12 cellular contexts compared by ENCODE assay signal in genomic region chr1:40390857-40391256, GRCh38. TPM values are rescaled to one million over a fixed set of nuclear protein-coding genes. Genes with fewer than 3 reads are reported as not detected.
DNase-seq lines count a peak whose midpoint lies in the region; ATAC-seq and TF ChIP-seq lines count a peak whose summit lies in the region.
"Had no signal": no experiment of that assay in that cellular context is flagged by ENCODE, and none has a peak within 500 bp of the region (broad histone marks: within the 10 kb centered on the region; RNA-seq: fewer than 3 reads in every experiment).

No MANE protein-coding gene starts in this region.

- H3K9ac ChIP-seq in OCI-LY1 (ENCODE audit: low read length) = no peak overlapping the region
- no peak overlapping the region for H3K9ac ChIP-seq in H9 (ENCODE audit: extremely low read depth, insufficient read length, low read length)
- H3K9ac ChIP-seq: parathyroid adenoma had no signal

- H2BK12ac ChIP-seq in H9 (ENCODE audit: insufficient read length, low read depth, low read length) = no peak overlapping the region

- H2BK15ac ChIP-seq in H9 (ENCODE audit: low read depth, low read length) = no peak overlapping the region

- peak overlapping the region; percentile 98 to 100 (median 99) for H3K27ac Mint-ChIP-seq in CD4-positive, CD25-positive, alpha-beta regulatory T cell
- peak overlapping the region; percentile 97 to 99 for H3K27ac Mint-ChIP-seq in effector memory CD8-positive, alpha-beta T cell
- H3K27ac Mint-ChIP-seq in H9 = no peak overlapping the region

- 87 to 93% methylated on average over 3 of the region's 3 CpGs for WGBS in sigmoid colon, 2 donors
- no CpG with 5 or more reads among the region's 3 CpGs for WGBS in H9 (ENCODE audit: extremely low coverage, insufficient read length, low lambda C conversion rate)

- H3K18ac ChIP-seq in H9 (ENCODE audit: insufficient read length, low read depth, low read length) = no peak overlapping the region

- TF ChIP-seq EP300 in sigmoid colon (IDR thresholded peaks at IDR 0.05) = no peak

- no peak overlapping the region for H2AK5ac ChIP-seq in H9 (ENCODE audit: insufficient read length, low read length)

- H3K79me2 ChIP-seq in OCI-LY1 (ENCODE audit: insufficient read depth, low read length) (no peaks in the 10 kb centered on the region; the same call in 1 of the 2 replicates), H9 (ENCODE audit: insufficient read depth, low read length) (no peaks in the 10 kb centered on the region)

- no peak overlapping the region for H4K91ac ChIP-seq in H9 (ENCODE audit: insufficient read length, low read depth, low read length)

- no peak overlapping the region for H2BK120ac ChIP-seq in H9 (ENCODE audit: low read depth, low read length, poor library complexity, severe bottlenecking)

- no peaks in the 10 kb centered on the region for H3K36me3 ChIP-seq in CD4-positive, CD25-positive, alpha-beta regulatory T cell (ENCODE audit: control insufficient read depth, insufficient read depth, low read length)
- H3K36me3 ChIP-seq in OCI-LY1 (ENCODE audit: insufficient read depth, low read length) = peaks cover 29% of the 10 kb centered on the region
- no peaks in the 10 kb centered on the region for H3K36me3 ChIP-seq in sigmoid colon

- no peaks in the 10 kb centered on the region for H3K23me2 ChIP-seq in H9 (ENCODE audit: insufficient read length, low read depth, low read length, poor library complexity, severe bottlenecking)

- intact Hi-C loops in sigmoid colon (cut with DNase I) = no loop called here

- H4K20me1 ChIP-seq in OCI-LY1 (ENCODE audit: insufficient read depth, low read length) (peaks cover 4% of the 10 kb centered on the region; the same call in 1 of the 2 replicates), H9 (ENCODE audit: control insufficient read depth, insufficient read depth, insufficient read length) (no peaks in the 10 kb centered on the region)

- no peak overlapping the region for H3T11ph ChIP-seq in H9 (ENCODE audit: low read length)

- H4K8ac ChIP-seq in H9 (replicated peaks; ENCODE audit: insufficient read length, low read depth, low read length) = no peak overlapping the region

- H2BK20ac ChIP-seq in H9 (ENCODE audit: low read depth, low read length, poor library complexity, severe bottlenecking) = no peak overlapping the region

- no peak for TF ChIP-seq POLR2A in sigmoid colon (IDR thresholded peaks at IDR 0.05)

- ATAC-seq in CD4-positive, CD25-positive, alpha-beta regulatory T cell (ENCODE audit: low read depth in 2 of 2) = no peak
- no peak for ATAC-seq in effector memory CD8-positive, alpha-beta T cell (replicated peaks)

- no peak overlapping the region for H3K4ac ChIP-seq in H9 (ENCODE audit: low read depth, low read length)

- H3K23ac ChIP-seq in H9 (ENCODE audit: insufficient read length, low read depth, low read length) = no peak overlapping the region

- no peaks in the 10 kb centered on the region for H3K79me1 ChIP-seq in H9 (ENCODE audit: insufficient read depth, low read depth, low read length, poor library complexity, severe bottlenecking)

- H3K4me3 ChIP-seq in CD4-positive, CD25-positive, alpha-beta regulatory T cell (ENCODE audit: low read depth, low read length) = peak overlapping the region; percentile 98
- no peak overlapping the region for H3K4me3 ChIP-seq in OCI-LY1 (ENCODE audit: low read depth, low read length, poor library complexity, severe bottlenecking)
- no peak overlapping the region for H3K4me3 ChIP-seq in sigmoid colon

- H2AFZ ChIP-seq in OCI-LY1 (ENCODE audit: low read length) = no peak overlapping the region
- no peak overlapping the region for H2AFZ ChIP-seq in H9 (ENCODE audit: low read length)
- H2AFZ ChIP-seq: parathyroid adenoma had no signal

- H3K9me3 ChIP-seq in CD4-positive, CD25-positive, alpha-beta regulatory T cell (ENCODE audit: control insufficient read depth in 2 of 2, low read length in 2 of 2) = no peaks in the 10 kb centered on the region
- H3K9me3 ChIP-seq in OCI-LY1 (ENCODE audit: low read length) (no peaks in the 10 kb centered on the region), sigmoid colon (no peaks in the 10 kb centered on the region), H9 (ENCODE audit: control insufficient read depth, low read depth, low read length) (no peaks in the 10 kb centered on the region)

- no peaks in the 10 kb centered on the region for H3K27me3 ChIP-seq in CD4-positive, CD25-positive, alpha-beta regulatory T cell (ENCODE audit: control insufficient read depth, insufficient read depth, low read length)
- H3K27me3 ChIP-seq in OCI-LY1 (ENCODE audit: insufficient read depth, low read length) = no peaks in the 10 kb centered on the region; the same call in 1 of the 2 replicates
- no peaks in the 10 kb centered on the region for H3K27me3 ChIP-seq in sigmoid colon
- no peaks in the 10 kb centered on the region for H3K27me3 ChIP-seq in H9 (ENCODE audit: insufficient read depth, low read length)

- H3K9me2 ChIP-seq in OCI-LY1 (ENCODE audit: low read depth, low read length) = no peaks in the 10 kb centered on the region

- peaks cover 7% of the 10 kb centered on the region for H3K27me3 Mint-ChIP-seq in CD4-positive, CD25-positive, alpha-beta regulatory T cell
- no peaks in the 10 kb centered on the region for H3K27me3 Mint-ChIP-seq in effector memory CD8-positive, alpha-beta T cell
- no peaks in the 10 kb centered on the region for H3K27me3 Mint-ChIP-seq in H9 (ENCODE audit: low read depth)

- peak overlapping the region; percentile 97 to 98 (median 98) for H3K4me3 Mint-ChIP-seq in CD4-positive, CD25-positive, alpha-beta regulatory T cell
- H3K4me3 Mint-ChIP-seq in effector memory CD8-positive, alpha-beta T cell = peak overlapping the region; percentile 90
- H3K4me3 Mint-ChIP-seq in H9 = no peak overlapping the region

- no peaks in the 10 kb centered on the region for H3K9me3 Mint-ChIP-seq in CD4-positive, CD25-positive, alpha-beta regulatory T cell
- no peaks in the 10 kb centered on the region for H3K9me3 Mint-ChIP-seq in effector memory CD8-positive, alpha-beta T cell
- no peaks in the 10 kb centered on the region for H3K9me3 Mint-ChIP-seq in H9

- peaks cover 31% of the 10 kb centered on the region for H3K36me3 Mint-ChIP-seq in CD4-positive, CD25-positive, alpha-beta regulatory T cell
- H3K36me3 Mint-ChIP-seq in effector memory CD8-positive, alpha-beta T cell (ENCODE audit: insufficient read depth) = peaks cover 46% of the 10 kb centered on the region
- peaks cover 0 to 2% (median 0%) of the 10 kb centered on the region in 3 experiments; a peak in 2 of 7 replicates for H3K36me3 Mint-ChIP-seq in H9 (ENCODE audit: insufficient read depth in 1 of 3, low read depth in 3 of 3)

- peaks cover 95% of the 10 kb centered on the region for H3K4me1 ChIP-seq in CD4-positive, CD25-positive, alpha-beta regulatory T cell (ENCODE audit: control insufficient read depth, insufficient read depth, low read length, poor library complexity, severe bottlenecking)
- H3K4me1 ChIP-seq in OCI-LY1 (ENCODE audit: insufficient read depth, low read length, severe bottlenecking) (peaks cover 83% of the 10 kb centered on the region), sigmoid colon (peaks cover 0 to 36% (median 8%) of the 10 kb centered on the region in 4 donors), H9 (ENCODE audit: insufficient read depth, low read length) (no peaks in the 10 kb centered on the region; the same call in 1 of the 2 replicates)
- H3K4me1 ChIP-seq: parathyroid adenoma had no signal

- no peak overlapping the region for H4K5ac ChIP-seq in H9 (ENCODE audit: insufficient read length, low read depth, low read length)

- no peak overlapping the region for H3K14ac ChIP-seq in H9 (ENCODE audit: insufficient read depth, low read length)

- H3K4me2 ChIP-seq in OCI-LY1 (ENCODE audit: low read length) (no peak overlapping the region), H9 (ENCODE audit: insufficient read depth, insufficient read length, low read length) (no peak overlapping the region)

- no peak for DNase-seq in CD4-positive, CD25-positive, alpha-beta regulatory T cell
- DNase-seq in effector memory CD8-positive, alpha-beta T cell = no peak
- DNase-seq in sigmoid colon (no peak), SK-N-DZ (ENCODE audit: low spot score) (no peak), NCI-H1930 (lab: John Stamatoyannopoulos, UW) (no peak), H9 (no peak), DMS53 (lab: John Stamatoyannopoulos, UW) (no peak)
- DNase-seq: activated CD8-positive, alpha-beta memory T cell treated with anti-CD3 and anti-CD28 coated beads, Interleukin-2, amount 50 U/mL, for 48 hours; COR-L47; NCI-H2081 treated with DMSO at 0.1 percent for 48 hours had no signal

- peaks cover 26 to 91% (median 78%) of the 10 kb centered on the region in 4 donors for H3K4me1 Mint-ChIP-seq in CD4-positive, CD25-positive, alpha-beta regulatory T cell
- H3K4me1 Mint-ChIP-seq in effector memory CD8-positive, alpha-beta T cell (ENCODE audit: low read depth in 2 of 2) = peaks cover 66 to 77% of the 10 kb centered on the region in 2 donors
- H3K4me1 Mint-ChIP-seq in H9 = peaks cover 0 to 6% of the 10 kb centered on the region in 2 experiments; a peak in 2 of 4 replicates

- H3K27ac ChIP-seq in CD4-positive, CD25-positive, alpha-beta regulatory T cell (ENCODE audit: insufficient read depth, low read length, poor library complexity, severe bottlenecking) = peak overlapping the region; percentile 99
- H3K27ac ChIP-seq in OCI-LY1 (ENCODE audit: low read depth, low read length, poor library complexity, severe bottlenecking) (peak overlapping the region; percentile 17), sigmoid colon (peak overlapping the region; percentile 53 to 72 (median 62)), H9 (ENCODE audit: insufficient read length, low read depth, low read length) (no peak overlapping the region)

- no peak overlapping the region for H2BK5ac ChIP-seq in H9 (ENCODE audit: insufficient read length, low read length)

- TF ChIP-seq CTCF in OCI-LY1 (IDR thresholded peaks at IDR 0.05; ENCODE audit: low read length) (no peak), sigmoid colon (IDR thresholded peaks at IDR 0.05) (no peak), H9 (conservative IDR thresholded peaks at IDR 0.05) (no peak)

- no peaks in the 10 kb centered on the region for H3F3A ChIP-seq in OCI-LY1 (ENCODE audit: insufficient read depth, low read length)

- H3K56ac ChIP-seq in H9 (ENCODE audit: insufficient read length, low read depth, low read length) = no peak overlapping the region

RNA-seq across cellular contexts. Expression of gene SMAP2, which starts 17.3 kb away (rescaled TPM):
- 341 TPM for total RNA-seq in CD4-positive, CD25-positive, alpha-beta regulatory T cell
- 100 to 1,000 TPM; 297 to 472 (median 407) TPM for polyA plus RNA-seq in CD4-positive, CD25-positive, alpha-beta regulatory T cell
- 10 to 100 TPM; 20.5 to 28.5 (median 25.5) TPM for total RNA-seq in sigmoid colon
- 100 to 1,000 TPM in 1 of 3 donors, 10 to 100 TPM in 2; 22.8 to 113 (median 24.3) TPM for polyA plus RNA-seq in sigmoid colon
- 16.5 and 17.8 TPM in 2 replicates for polyA plus RNA-seq in SK-N-DZ (2014; cell fraction: cytosol; rRNA removed)
- polyA plus RNA-seq in SK-N-DZ (2014; cell fraction: nucleus; rRNA removed) = 14.5 and 17.0 TPM in 2 replicates
- 8.2 and 8.7 TPM in 2 replicates for total RNA-seq in H9 (2021)

RNA-seq across cellular contexts. Expression of gene ZFP69B, which starts 59.4 kb away (rescaled TPM):
- 2.1 TPM for total RNA-seq in CD4-positive, CD25-positive, alpha-beta regulatory T cell
- polyA plus RNA-seq in CD4-positive, CD25-positive, alpha-beta regulatory T cell = 1 to 10 TPM; 1.3 to 2.6 (median 1.8) TPM
- under 1 TPM; 0.14 to 0.99 (median 0.63) TPM for total RNA-seq in sigmoid colon
- 1 to 10 TPM in 2 of 3 donors, not detected in 1; 1.2 to 1.8 TPM for polyA plus RNA-seq in sigmoid colon
- 6.6 and 7.2 TPM in 2 replicates for polyA plus RNA-seq in SK-N-DZ (2014; cell fraction: cytosol; rRNA removed)
- polyA plus RNA-seq in SK-N-DZ (2014; cell fraction: nucleus; rRNA removed) = 9.0 and 11.8 TPM in 2 replicates
- total RNA-seq in H9 (2021) = 16.2 and 17.5 TPM in 2 replicates

Comparison
In these comparisons a context has a peak if more than half of its experiments do, and no peak if none do; other contexts are left out.
1. H3K27ac Mint-ChIP-seq: peak in CD4-positive, CD25-positive, alpha-beta regulatory T cell (3 of 3) and effector memory CD8-positive, alpha-beta T cell (2 of 2); none in H9 (0 of 3).
2. H3K4me3 Mint-ChIP-seq: peak in CD4-positive, CD25-positive, alpha-beta regulatory T cell (4 of 4) and effector memory CD8-positive, alpha-beta T cell (2 of 2); none in H9 (0 of 2).
3. RNA of gene SMAP2, which starts 17.3 kb away (total RNA-seq): 341 TPM in CD4-positive, CD25-positive, alpha-beta regulatory T cell (single experiment); 20.5 to 28.5 TPM in sigmoid colon and 8.2 to 8.7 TPM in H9; every median in the first group is over 10 times any median in the second.